ENCODE assay signal across 14 cellular contexts in genomic region chr4:42167709-42168108, GRCh38. TPM values are rescaled to one million over a fixed set of nuclear protein-coding genes. Genes with fewer than 3 reads are reported as not detected.
DNase-seq lines count a peak whose midpoint lies in the region; ATAC-seq, FAIRE-seq and TF ChIP-seq lines count a peak whose summit lies in the region.
"Had no signal": no experiment of that assay in that cellular context is flagged by ENCODE, and none has a peak within 500 bp of the region (broad histone marks: within the 10 kb centered on the region; RNA-seq: fewer than 3 reads in every experiment).

No MANE protein-coding gene starts in this region.

- H3K36me3 Mint-ChIP-seq in T-helper 17 cell (ENCODE audit: low read depth): peaks cover 4% of the 10 kb centered on the region
- H3K36me3 Mint-ChIP-seq: brain had no signal

- no peaks in the 10 kb centered on the region for H3K9me3 ChIP-seq in T-helper 17 cell (ENCODE audit: control insufficient read depth, low read length, poor library complexity, severe bottlenecking)
- no peaks in the 10 kb centered on the region for H3K9me3 ChIP-seq in BE2C

- no peaks in the 10 kb centered on the region for H3K4me1 ChIP-seq in BE2C

- FAIRE-seq in GM18507 (lab: Jason Lieb, UNC): peak; percentile 98
- FAIRE-seq: D721Med had no signal

- H3K27me3 ChIP-seq in BE2C: no peaks in the 10 kb centered on the region

- no peak overlapping the region for H3K4me3 ChIP-seq in BE2C (ENCODE audit: low read depth, low read length)

- no peak overlapping the region for H3K27ac Mint-ChIP-seq in T-helper 17 cell
- H3K27ac Mint-ChIP-seq: brain, H9 had no signal

- TF ChIP-seq CTCF in GM20000 (IDR thresholded peaks at IDR 0.05; ENCODE audit: extremely low read depth, missing control alignments) (no peak), BE2C (IDR thresholded peaks at IDR 0.05; ENCODE audit: low read depth, low read length) (no peak)

- DNase-seq in GM18507 (ENCODE audit: extremely low spot score, insufficient read length, low read depth): peak; percentile 42
- peak; percentile 74 for DNase-seq in GM20000 (ENCODE audit: low spot score)
- peak; percentile 5 for DNase-seq in NCI-H1048 (lab: John Stamatoyannopoulos, UW)
- DNase-seq in T-helper 17 cell: no peak
- no peak for DNase-seq in BE2C
- no peak for DNase-seq in SHP77 treated with DMSO at 0.1 percent for 48 hours (lab: John Stamatoyannopoulos, UW)
- DNase-seq in amygdala (lab: John Stamatoyannopoulos, UW): no peak
- DNase-seq: H9, islet precursor cell, NCI-H2029 had no signal

- peaks cover 2% of the 10 kb centered on the region for H3K4me1 Mint-ChIP-seq in T-helper 17 cell
- H3K4me1 Mint-ChIP-seq: brain had no signal

- no peak overlapping the region for H3K4me3 Mint-ChIP-seq in T-helper 17 cell
- H3K4me3 Mint-ChIP-seq: brain, H9 had no signal

- H3K36me3 ChIP-seq in BE2C: no peaks in the 10 kb centered on the region

- peak; percentile 100 for ATAC-seq in HG03039 (IDR thresholded peaks at IDR 0.05; ENCODE audit: unreplicated experiment)
- ATAC-seq in T-helper 17 cell: no peak
- ATAC-seq: esophagus mucosa had no signal

- H3K27me3 Mint-ChIP-seq in T-helper 17 cell: peaks cover 14% of the 10 kb centered on the region

RNA-seq across cellular contexts. Expression of gene BEND4, which starts 15.3 kb away (rescaled TPM):
- total RNA-seq in T-helper 17 cell: under 1 TPM; 0.42 to 0.47 TPM
- 2.3 TPM for polyA plus RNA-seq in BE2C (2012; ENCODE audit: insufficient read depth, insufficient read length, low read depth)

Comparison
In these comparisons a context has a peak if more than half of its experiments do, and no peak if none do; other contexts are left out.
1. DNase-seq: peak in GM18507 (single experiment), GM20000 (single experiment) and NCI-H1048 (single experiment); none in T-helper 17 cell (0 of 3), BE2C (single experiment), SHP77 treated with DMSO at 0.1 percent for 48 hours (single experiment) and amygdala (0 of 56).